ENCODE assay signal across 11 cellular contexts in genomic region chr9:133604214-133604613, GRCh38. TPM values are rescaled to one million over a fixed set of nuclear protein-coding genes. Genes with fewer than 3 reads are reported as not detected.
DNase-seq lines count a peak whose midpoint lies in the region; ATAC-seq, FAIRE-seq and TF ChIP-seq lines count a peak whose summit lies in the region.
"Had no signal": no experiment of that assay in that cellular context is flagged by ENCODE, and none has a peak within 500 bp of the region (broad histone marks: within the 10 kb centered on the region; RNA-seq: fewer than 3 reads in every experiment).

No MANE protein-coding gene starts in this region.

- no peak for TF ChIP-seq POLR2A in Peyer's patch (IDR thresholded peaks at IDR 0.05)

- no peaks in the 10 kb centered on the region for H3K4me1 ChIP-seq in kidney (ENCODE audit: control insufficient read depth in 1 of 2, insufficient read depth in 1 of 2, low read depth in 1 of 2, low read length in 2 of 2)
- no peaks in the 10 kb centered on the region for H3K4me1 ChIP-seq in Peyer's patch

- H3K27me3 ChIP-seq in Peyer's patch, result peaks cover 0 to 4% of the 10 kb centered on the region in 2 donors

- H3K36me3 ChIP-seq in kidney (ENCODE audit: control insufficient read depth in 1 of 2, insufficient read depth in 2 of 2, low read length in 2 of 2), result no peaks in the 10 kb centered on the region
- no peaks in the 10 kb centered on the region for H3K36me3 ChIP-seq in Peyer's patch

- H3K27ac ChIP-seq in kidney (ENCODE audit: low read depth in 2 of 2, low read length in 2 of 2) (no peak overlapping the region), Peyer's patch (no peak overlapping the region)

- no peak overlapping the region for H3K4me3 ChIP-seq in kidney (ENCODE audit: low read length in 2 of 2)
- H3K4me3 ChIP-seq in Peyer's patch, result no peak overlapping the region

- no peak for FAIRE-seq in kidney (lab: Jason Lieb, UNC)

- H3K9me3 ChIP-seq in kidney (ENCODE audit: control insufficient read depth in 1 of 2, low read length in 2 of 2) (no peaks in the 10 kb centered on the region), Peyer's patch (no peaks in the 10 kb centered on the region)

- DNase-seq in stimulated activated CD4-positive, alpha-beta T cell treated with anti-CD3 and anti-CD28 coated beads, Interleukin-12 subunit alpha, Interleukin-12 subunit beta, amount 100 ng/mL, for 4 hours, result peak; percentile 12
- no peak for DNase-seq in stimulated activated CD4-positive, alpha-beta T cell treated with anti-CD3 and anti-CD28 coated beads, Interleukin-4, amount 100 ng/mL, for 24 hours
- DNase-seq in activated CD4-positive, alpha-beta T cell treated with anti-CD3 and anti-CD28 coated beads, Interleukin-2, amount 50 U/mL, for 4 hours, result peak; percentile 10 to 14
- peak; percentile 36 for DNase-seq in kidney
- DNase-seq in Peyer's patch, result no peak
- DNase-seq: foreskin fibroblast had no signal

- TF ChIP-seq CTCF in kidney (IDR thresholded peaks at IDR 0.05; ENCODE audit: borderline replicate concordance, extremely low read depth, insufficient read depth), result no peak
- TF ChIP-seq CTCF in Peyer's patch (IDR thresholded peaks at IDR 0.05), result peak in 3 of 6 experiments; percentile 9 to 29 (median 14)

- no peak for ATAC-seq in HG03460 (IDR thresholded peaks at IDR 0.05; ENCODE audit: unreplicated experiment)
- ATAC-seq in GM21786 (IDR thresholded peaks at IDR 0.05; ENCODE audit: unreplicated experiment), result no peak
- no peak for ATAC-seq in GM18870 (IDR thresholded peaks at IDR 0.05; ENCODE audit: unreplicated experiment)

- intact Hi-C loops in kidney (cut with DNase I), result no loop called here

- no peak overlapping the region for H3K9ac ChIP-seq in kidney (ENCODE audit: low read length in 2 of 2)

RNA-seq across cellular contexts. Expression of gene FAM163B, which starts 5.0 kb away (rescaled TPM):
- 0.54 TPM for total RNA-seq in kidney
- not detected for polyA plus RNA-seq in kidney (ENCODE audit: insufficient read depth, low read depth, low replicate concordance)
- total RNA-seq in Peyer's patch, result not detected
- total RNA-seq: aorta, MCF 10A had no signal
- polyA plus RNA-seq: aorta had no signal

RNA-seq across cellular contexts. Expression of gene DBH, which starts 31.9 kb away (rescaled TPM):
- total RNA-seq in kidney (not detected), Peyer's patch (not detected)
- polyA plus RNA-seq in kidney (ENCODE audit: insufficient read depth, low read depth, low replicate concordance), result 0.39 TPM
- total RNA-seq: aorta, MCF 10A had no signal
- polyA plus RNA-seq: aorta had no signal

Comparison
In these comparisons a context has a peak if more than half of its experiments do, and no peak if none do; other contexts are left out.
1. DNase-seq: peak in stimulated activated CD4-positive, alpha-beta T cell treated with anti-CD3 and anti-CD28 coated beads, Interleukin-12 subunit alpha, Interleukin-12 subunit beta, amount 100 ng/mL, for 4 hours (single experiment), activated CD4-positive, alpha-beta T cell treated with anti-CD3 and anti-CD28 coated beads, Interleukin-2, amount 50 U/mL, for 4 hours (2 of 2) and kidney (single experiment); none in stimulated activated CD4-positive, alpha-beta T cell treated with anti-CD3 and anti-CD28 coated beads, Interleukin-4, amount 100 ng/mL, for 24 hours (single experiment) and Peyer's patch (0 of 3).